ENCODE assay signal across 15 cellular contexts in the genomic region with DNA sequence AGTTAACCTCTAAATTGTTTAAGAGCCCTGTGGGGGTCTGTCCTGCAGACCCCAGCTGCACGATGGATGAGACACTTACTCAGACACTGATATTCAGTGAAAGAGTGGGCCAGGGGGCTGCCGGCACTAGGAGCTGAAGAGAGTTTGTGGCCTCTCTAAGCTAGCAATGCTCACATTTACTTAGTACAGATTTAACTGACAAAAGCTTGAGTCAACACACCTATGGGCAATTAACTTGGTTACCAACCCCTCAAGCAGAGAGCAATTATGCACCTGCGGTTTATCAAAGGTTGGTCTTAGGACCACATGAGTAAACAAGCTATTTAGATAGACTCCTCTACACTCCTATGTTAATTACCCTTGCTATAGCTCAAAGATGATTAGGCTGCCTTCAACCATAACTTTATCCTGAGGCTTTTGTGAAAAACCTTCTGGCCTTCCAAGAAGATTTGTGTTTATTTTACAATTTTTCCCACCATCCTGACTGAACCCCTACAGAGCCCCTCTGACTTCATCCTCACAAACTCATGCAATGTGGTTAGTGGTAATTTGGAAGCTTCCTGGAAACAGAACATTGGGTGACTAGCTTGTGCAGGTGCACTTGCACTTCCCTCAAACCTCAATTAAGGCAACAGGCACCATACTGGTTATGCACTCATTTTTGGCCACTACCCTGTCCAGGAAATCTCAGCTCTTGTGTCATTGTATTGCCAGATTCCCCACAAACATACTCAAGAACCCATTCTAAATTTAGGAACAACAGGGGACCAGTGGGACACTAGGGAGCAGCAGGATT.
"Had no signal": no experiment of that assay in that cellular context is flagged by ENCODE, and none has a peak within 500 bp of the region (broad histone marks: within the 10 kb centered on the region; RNA-seq: fewer than 3 reads in every experiment).

No MANE protein-coding gene starts in this region.

- H3K27ac ChIP-seq: gastrocnemius medialis, heart right ventricle, lower lobe of right lung, tibial nerve had no signal

- H3K4me2 ChIP-seq: smooth muscle cell had no signal

- H3K36me3 ChIP-seq: gastrocnemius medialis, heart right ventricle, lower lobe of right lung, tibial nerve had no signal

- H3K27ac Mint-ChIP-seq: activated B cell treated with CpG ODN at 0.5 μM for 24 hours; activated CD4-positive, alpha-beta T cell treated with anti-CD3 and anti-CD28 coated beads, Interleukin-2, amount 10 ng/mL, durations not matched to agents 24 days and 14 days; activated naive CD4-positive, alpha-beta T cell treated with anti-CD3 and anti-CD28 coated beads, Interleukin-2, amount 10 ng/mL, durations not matched to agents 7 days and 5 days; activated T-helper 1 cell treated with anti-CD3 and anti-CD28 coated beads, Interleukin-12 subunit alpha, Interleukin-12 subunit beta, Interleukin-2, Interleukin-4 antibody, amounts not matched to agents 30 ng/mL and 10 ng/mL and 1 ng/mL, durations not matched to agents 14 hours and 24 hours and 36 hours; mesothelial cell of epicardium; stimulated activated effector memory CD8-positive, alpha-beta T cell treated with anti-CD3 and anti-CD28 coated beads, Interleukin-12 subunit alpha, Interleukin-12 subunit beta, amount 100 ng/mL, for 72 hours had no signal

- H3K27me3 Mint-ChIP-seq: activated B cell treated with CpG ODN at 0.5 μM for 24 hours; activated CD4-positive, alpha-beta T cell treated with anti-CD3 and anti-CD28 coated beads, Interleukin-2, amount 10 ng/mL, durations not matched to agents 24 days and 14 days; activated naive CD4-positive, alpha-beta T cell treated with anti-CD3 and anti-CD28 coated beads, Interleukin-2, amount 10 ng/mL, durations not matched to agents 7 days and 5 days had no signal

- DNase-seq: activated B cell treated with CpG ODN at 0.5 μM for 24 hours; activated CD4-positive, alpha-beta T cell treated with anti-CD3 and anti-CD28 coated beads, Interleukin-2, amount 10 ng/mL, durations not matched to agents 24 days and 14 days; activated naive CD4-positive, alpha-beta T cell treated with anti-CD3 and anti-CD28 coated beads, Interleukin-2, amount 10 ng/mL, durations not matched to agents 7 days and 5 days; cortex of kidney; effector CD8-positive, alpha-beta T cell; gastrocnemius medialis; heart right ventricle; kidney; lower lobe of right lung; right cardiac atrium had no signal

- H3K36me3 Mint-ChIP-seq: activated naive CD4-positive, alpha-beta T cell treated with anti-CD3 and anti-CD28 coated beads, Interleukin-2, amount 10 ng/mL, durations not matched to agents 7 days and 5 days; mesothelial cell of epicardium; stimulated activated effector memory CD8-positive, alpha-beta T cell treated with anti-CD3 and anti-CD28 coated beads, Interleukin-12 subunit alpha, Interleukin-12 subunit beta, amount 100 ng/mL, for 72 hours had no signal

- H3K4me1 ChIP-seq: gastrocnemius medialis, heart right ventricle, lower lobe of right lung, tibial nerve had no signal

- H3K4me3 ChIP-seq: gastrocnemius medialis, heart right ventricle, lower lobe of right lung, smooth muscle cell, tibial nerve had no signal

- H3K4me3 Mint-ChIP-seq: activated B cell treated with CpG ODN at 0.5 μM for 24 hours; activated CD4-positive, alpha-beta T cell treated with anti-CD3 and anti-CD28 coated beads, Interleukin-2, amount 10 ng/mL, durations not matched to agents 24 days and 14 days; activated naive CD4-positive, alpha-beta T cell treated with anti-CD3 and anti-CD28 coated beads, Interleukin-2, amount 10 ng/mL, durations not matched to agents 7 days and 5 days; activated T-helper 1 cell treated with anti-CD3 and anti-CD28 coated beads, Interleukin-12 subunit alpha, Interleukin-12 subunit beta, Interleukin-2, Interleukin-4 antibody, amounts not matched to agents 30 ng/mL and 10 ng/mL and 1 ng/mL, durations not matched to agents 14 hours and 24 hours and 36 hours; mesothelial cell of epicardium; stimulated activated effector memory CD8-positive, alpha-beta T cell treated with anti-CD3 and anti-CD28 coated beads, Interleukin-12 subunit alpha, Interleukin-12 subunit beta, amount 100 ng/mL, for 72 hours had no signal

- H3K9me3 ChIP-seq: gastrocnemius medialis, heart right ventricle, lower lobe of right lung, tibial nerve had no signal

- H3K4me1 Mint-ChIP-seq: activated B cell treated with CpG ODN at 0.5 μM for 24 hours; activated CD4-positive, alpha-beta T cell treated with anti-CD3 and anti-CD28 coated beads, Interleukin-2, amount 10 ng/mL, durations not matched to agents 24 days and 14 days; activated naive CD4-positive, alpha-beta T cell treated with anti-CD3 and anti-CD28 coated beads, Interleukin-2, amount 10 ng/mL, durations not matched to agents 7 days and 5 days; mesothelial cell of epicardium; stimulated activated effector memory CD8-positive, alpha-beta T cell treated with anti-CD3 and anti-CD28 coated beads, Interleukin-12 subunit alpha, Interleukin-12 subunit beta, amount 100 ng/mL, for 72 hours had no signal

- H3K9me3 Mint-ChIP-seq: activated B cell treated with CpG ODN at 0.5 μM for 24 hours; activated CD4-positive, alpha-beta T cell treated with anti-CD3 and anti-CD28 coated beads, Interleukin-2, amount 10 ng/mL, durations not matched to agents 24 days and 14 days; activated naive CD4-positive, alpha-beta T cell treated with anti-CD3 and anti-CD28 coated beads, Interleukin-2, amount 10 ng/mL, durations not matched to agents 7 days and 5 days; activated T-helper 1 cell treated with anti-CD3 and anti-CD28 coated beads, Interleukin-12 subunit alpha, Interleukin-12 subunit beta, Interleukin-2, Interleukin-4 antibody, amounts not matched to agents 30 ng/mL and 10 ng/mL and 1 ng/mL, durations not matched to agents 14 hours and 24 hours and 36 hours; stimulated activated effector memory CD8-positive, alpha-beta T cell treated with anti-CD3 and anti-CD28 coated beads, Interleukin-12 subunit alpha, Interleukin-12 subunit beta, amount 100 ng/mL, for 72 hours had no signal

- ATAC-seq: gastrocnemius medialis; heart right ventricle; lower lobe of right lung; right cardiac atrium; stimulated activated effector memory CD8-positive, alpha-beta T cell treated with anti-CD3 and anti-CD28 coated beads, Interleukin-12 subunit alpha, Interleukin-12 subunit beta, amount 100 ng/mL, for 72 hours had no signal
